Comparison of ENCODE assay signal across 11 cellular contexts in the genomic region with DNA sequence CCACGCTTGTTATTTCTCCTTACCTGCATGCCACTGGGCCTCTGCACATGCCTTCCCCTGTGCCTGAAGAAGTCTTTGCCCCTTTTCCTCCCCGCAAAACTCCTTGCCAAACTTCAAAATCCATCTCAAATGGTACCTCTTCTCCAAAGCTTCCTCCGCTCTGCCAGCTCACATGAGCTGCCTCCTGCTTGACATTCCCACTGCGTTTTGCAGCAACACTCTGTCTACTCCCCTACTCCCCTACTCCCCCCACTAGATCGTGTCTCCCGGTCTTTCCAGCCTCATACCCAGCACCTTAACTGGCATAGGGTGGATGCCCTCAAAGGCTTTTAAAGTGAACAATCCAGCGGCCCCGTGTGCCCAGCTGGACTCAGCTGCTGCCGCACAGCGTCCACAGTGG.
DNase-seq lines count a peak whose midpoint lies in the region; ATAC-seq and TF ChIP-seq lines count a peak whose summit lies in the region.
"Had no signal": no experiment of that assay in that cellular context is flagged by ENCODE, and none has a peak within 500 bp of the region (broad histone marks: within the 10 kb centered on the region; RNA-seq: fewer than 3 reads in every experiment).

No MANE protein-coding gene starts in this region.

- H3K4me3 Mint-ChIP-seq in nephron, result peak overlapping the region in 2 of 3 experiments; percentile 8 to 21
- H3K4me3 Mint-ChIP-seq: T-cell had no signal

- H3K4me3 ChIP-seq in SJSA1 (no peak overlapping the region), epithelial cell of proximal tubule (ENCODE audit: low read depth, low read length) (peak overlapping the region; percentile 41), tibial nerve (peak overlapping the region in 2 of 4 donors; percentile 18 to 65), trophoblast cell (ENCODE audit: low read depth, low read length) (no peak overlapping the region)

- TF ChIP-seq EP300 in tibial nerve (IDR thresholded peaks at IDR 0.05), result no peak

- H3K27me3 Mint-ChIP-seq in nephron (ENCODE audit: low read depth), result no peaks in the 10 kb centered on the region

- peaks cover 78% of the 10 kb centered on the region for H3K4me1 Mint-ChIP-seq in nephron
- H3K4me1 Mint-ChIP-seq: T-cell had no signal

- H3K27me3 ChIP-seq in SJSA1 (replicated peaks), result no peaks in the 10 kb centered on the region
- H3K27me3 ChIP-seq in tibial nerve, result no peaks in the 10 kb centered on the region
- H3K27me3 ChIP-seq in trophoblast cell (ENCODE audit: insufficient read depth, low read length), result no peaks in the 10 kb centered on the region
- H3K27me3 ChIP-seq: foreskin keratinocyte had no signal

- no peak overlapping the region for H3K14ac ChIP-seq in trophoblast cell (ENCODE audit: low read length)

- H3K23ac ChIP-seq in trophoblast cell (ENCODE audit: low read length), result no peak overlapping the region

- no peak overlapping the region for H2BK120ac ChIP-seq in trophoblast cell (ENCODE audit: insufficient read depth, low read length, poor library complexity)

- no peaks in the 10 kb centered on the region for H3K9me3 ChIP-seq in SJSA1 (replicated peaks)
- no peaks in the 10 kb centered on the region for H3K9me3 ChIP-seq in tibial nerve
- H3K9me3 ChIP-seq in trophoblast cell (ENCODE audit: insufficient read depth, low read depth, low read length), result no peaks in the 10 kb centered on the region

- peaks cover 4% of the 10 kb centered on the region for H3K36me3 Mint-ChIP-seq in nephron (ENCODE audit: low read depth)
- H3K36me3 Mint-ChIP-seq: T-cell had no signal

- peaks cover 60% of the 10 kb centered on the region for H3K4me1 ChIP-seq in SJSA1 (replicated peaks)
- H3K4me1 ChIP-seq in tibial nerve, result peaks cover 0 to 98% (median 73%) of the 10 kb centered on the region in 4 donors
- peaks cover 5 to 15% of the 10 kb centered on the region in 2 experiments for H3K4me1 ChIP-seq in trophoblast cell (ENCODE audit: control insufficient read depth in 1 of 2, insufficient read depth in 2 of 2, low read length in 2 of 2)

- 53 to 54% methylated on average over 10 of the region's 10 CpGs for WGBS in tibial nerve, 2 donors
- no CpG with 5 or more reads among the region's 10 CpGs for WGBS in trophoblast cell (ENCODE audit: extremely low coverage, insufficient coverage, insufficient read length)

- H3K27ac Mint-ChIP-seq in nephron, result peak overlapping the region; percentile 69 to 94 (median 93)
- H3K27ac Mint-ChIP-seq: T-cell had no signal

- no peak for ATAC-seq in GM19351 (IDR thresholded peaks at IDR 0.05; ENCODE audit: unreplicated experiment)
- ATAC-seq: foreskin keratinocyte, T-cell had no signal

- H4K12ac ChIP-seq in trophoblast cell (ENCODE audit: low read depth, low read length), result no peak overlapping the region

- H2BK5ac ChIP-seq in trophoblast cell (ENCODE audit: low read depth, low read length, poor library complexity), result no peak overlapping the region

- no peak overlapping the region for H2BK12ac ChIP-seq in trophoblast cell (ENCODE audit: low read length)

- no peak overlapping the region for H3K4ac ChIP-seq in trophoblast cell (ENCODE audit: low read depth, low read length)

- H3K27ac ChIP-seq in SJSA1 (peak overlapping the region; percentile 23; the same call in 1 of the 2 replicates), tibial nerve (peak overlapping the region; percentile 51 to 91 (median 74)), trophoblast cell (ENCODE audit: low read depth, low read length) (no peak overlapping the region)
- H3K27ac ChIP-seq: foreskin keratinocyte had no signal

- no peak overlapping the region for H2AK5ac ChIP-seq in trophoblast cell (ENCODE audit: low read length)

- no peak overlapping the region for H4K91ac ChIP-seq in trophoblast cell (ENCODE audit: low read depth, low read length)

- no peaks in the 10 kb centered on the region for H3K79me2 ChIP-seq in trophoblast cell (ENCODE audit: control insufficient read depth, insufficient read depth, low read length, poor library complexity)

- no peak overlapping the region for H2AFZ ChIP-seq in trophoblast cell (ENCODE audit: insufficient read depth, low read length, poor library complexity)

- no peak for DNase-seq in SJSA1 (ENCODE audit: low read depth in 1 of 2, low spot score in 2 of 2)
- DNase-seq in epithelial cell of proximal tubule (ENCODE audit: low read depth), result no peak
- no peak for DNase-seq in tibial nerve (ENCODE audit: low spot score in 2 of 2)
- no peak for DNase-seq in trophoblast cell
- DNase-seq in NCI-H82 (lab: John Stamatoyannopoulos, UW), result no peak
- DNase-seq: activated CD4-positive, alpha-beta T cell treated with anti-CD3 and anti-CD28 coated beads for 48 hours; NCI-H1694; T-cell had no signal

- H3K36me3 ChIP-seq in SJSA1, result no peaks in the 10 kb centered on the region
- peaks cover 0 to 3% (median 0%) of the 10 kb centered on the region in 3 donors for H3K36me3 ChIP-seq in tibial nerve
- H3K36me3 ChIP-seq in trophoblast cell (ENCODE audit: control insufficient read depth in 1 of 2, insufficient read depth in 2 of 2, low read length in 2 of 2), result no peaks in the 10 kb centered on the region

- H3K4me2 ChIP-seq in trophoblast cell (ENCODE audit: low read length), result no peak overlapping the region

- TF ChIP-seq CTCF in epithelial cell of proximal tubule (conservative IDR thresholded peaks at IDR 0.05; ENCODE audit: low read depth, low read length) (no peak), nephron (IDR thresholded peaks at IDR 0.05; ENCODE audit: unreplicated experiment in 3 of 3) (no peak), tibial nerve (IDR thresholded peaks at IDR 0.05) (no peak)

- H3K9me3 Mint-ChIP-seq in nephron, result no peaks in the 10 kb centered on the region
- H3K9me3 Mint-ChIP-seq: T-cell had no signal

- no peak for TF ChIP-seq POLR2A in tibial nerve (IDR thresholded peaks at IDR 0.05)

- H3K9ac ChIP-seq in trophoblast cell (ENCODE audit: low read length), result no peak overlapping the region

- H3K18ac ChIP-seq in trophoblast cell (ENCODE audit: low read length), result no peak overlapping the region

- H3K79me1 ChIP-seq in trophoblast cell (ENCODE audit: low read length), result no peaks in the 10 kb centered on the region

- H4K8ac ChIP-seq in trophoblast cell (ENCODE audit: low read depth, low read length), result no peak overlapping the region
